2 cellular contexts compared by ENCODE assay signal in genomic region chr20:21511850-21512633, GRCh38.
TF ChIP-seq lines count a peak whose summit lies in the region.

No MANE protein-coding gene starts in this region.

TF ChIP-seq in IMR-90, 13 proteins besides CTCF, POLR2A, EP300 and RAD21 (continued from another document):
- TF ChIP-seq ELK1 (IDR thresholded peaks at IDR 0.05; ENCODE audit: borderline replicate concordance, low read depth, low read length) (no peak), RCOR1 (IDR thresholded peaks at IDR 0.05; ENCODE audit: insufficient replicate concordance, low read length) (no peak), FOS (IDR thresholded peaks at IDR 0.05; ENCODE audit: low read depth, low read length) (no peak), MAZ (IDR thresholded peaks at IDR 0.05; ENCODE audit: borderline replicate concordance, low read depth, low read length) (no peak), SMC3 (IDR thresholded peaks at IDR 0.05; ENCODE audit: low read depth, low read length) (no peak), MAFK (IDR thresholded peaks at IDR 0.05; ENCODE audit: low read depth, low read length) (no peak), BHLHE40 (IDR thresholded peaks at IDR 0.05; ENCODE audit: low read depth, low read length) (no peak), USF2 (IDR thresholded peaks at IDR 0.05; ENCODE audit: low read depth, low read length) (no peak)

TF ChIP-seq in neural cell, 6 proteins besides CTCF, POLR2A, EP300 and RAD21 (continued from another document):
- TF ChIP-seq REST (IDR thresholded peaks at IDR 0.05; ENCODE audit: borderline replicate concordance), result no peak
